10 cellular contexts compared by ENCODE assay signal in the genomic region with DNA sequence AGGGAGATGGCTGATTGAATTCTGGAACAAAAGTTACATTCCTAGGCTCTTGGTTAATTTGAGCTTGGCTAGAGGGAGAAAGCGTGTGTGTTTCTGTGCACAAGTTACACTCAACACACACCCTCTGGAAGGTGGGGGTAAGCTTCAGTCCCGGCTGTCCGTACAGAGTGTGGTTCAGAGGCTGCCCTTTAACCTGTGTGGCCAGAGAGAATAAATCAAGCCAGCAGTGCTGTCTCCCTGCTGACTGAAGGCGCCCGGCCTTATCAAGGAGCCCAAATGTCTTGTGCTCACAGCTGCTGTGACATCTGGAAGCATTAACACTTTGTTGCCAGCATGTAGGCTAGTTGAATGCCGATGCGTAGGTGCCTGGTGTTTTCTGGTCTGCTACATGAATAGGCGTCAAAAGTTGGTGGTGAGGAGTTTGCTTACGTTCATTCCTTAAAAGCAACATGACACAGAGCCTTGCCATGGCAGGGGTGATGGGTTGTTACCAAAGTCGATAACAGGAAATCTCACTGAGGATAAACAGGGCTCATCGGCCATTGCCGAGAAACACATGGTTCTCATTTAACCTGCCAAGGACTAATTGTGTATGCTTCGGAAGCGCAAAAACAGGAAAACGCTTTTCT.
DNase-seq lines count a peak whose midpoint lies in the region; TF ChIP-seq lines count a peak whose summit lies in the region.
"Had no signal": no experiment of that assay in that cellular context is flagged by ENCODE, and none has a peak within 500 bp of the region (broad histone marks: within the 10 kb centered on the region; RNA-seq: fewer than 3 reads in every experiment).

No MANE protein-coding gene starts in this region.

- CTCF ChIA-PET in A673 (lab: Charles Lee): no interaction called here

- TF ChIP-seq CTCF in fibroblast of mammary gland (conservative IDR thresholded peaks at IDR 0.05; ENCODE audit: control insufficient read depth, insufficient read depth, low read depth, low read length) (no peak), testis (IDR thresholded peaks at IDR 0.05) (no peak), A673 (conservative IDR thresholded peaks at IDR 0.05; ENCODE audit: low read depth, low read length) (no peak)

- no peak overlapping the region for H3K27ac ChIP-seq in SJCRH30
- peak overlapping the region; percentile 67 for H3K27ac ChIP-seq in mesodermal cell (ENCODE audit: low read depth, low read length, severe bottlenecking)
- H3K27ac ChIP-seq in testis: peak overlapping the region; percentile 65 to 88
- H3K27ac ChIP-seq in A673 (ENCODE audit: low read depth, low read length, poor library complexity, severe bottlenecking): no peak overlapping the region
- H3K27ac ChIP-seq: neutrophil had no signal

- 53 to 69% methylated on average over 11 to 13 of the region's 15 CpGs for WGBS in mesodermal cell (ENCODE audit: insufficient coverage in 2 of 2), 2 experiments
- 32 to 36% methylated on average over 14 to 15 of the region's 15 CpGs for WGBS in testis, 2 donors

- H3K4me1 ChIP-seq in SJCRH30 (peaks cover 20% of the 10 kb centered on the region), mesodermal cell (ENCODE audit: control insufficient read depth, insufficient read depth, low read length, poor library complexity, severe bottlenecking) (peaks cover 16% of the 10 kb centered on the region), testis (peaks cover 59% of the 10 kb centered on the region), A673 (ENCODE audit: insufficient read depth, low read length, poor library complexity, severe bottlenecking) (no peaks in the 10 kb centered on the region)

- no peaks in the 10 kb centered on the region for H3K9me3 ChIP-seq in SJCRH30 (replicated peaks)
- no peaks in the 10 kb centered on the region for H3K9me3 ChIP-seq in mesodermal cell (ENCODE audit: control insufficient read depth, low read length)
- no peaks in the 10 kb centered on the region for H3K9me3 ChIP-seq in testis
- no peaks in the 10 kb centered on the region for H3K9me3 ChIP-seq in A673 (ENCODE audit: low read depth, low read length, poor library complexity, severe bottlenecking)
- H3K9me3 ChIP-seq: neutrophil had no signal

- no peak for TF ChIP-seq POLR2A in testis (IDR thresholded peaks at IDR 0.05)

- DNase-seq in SJCRH30 (peak in 1 of 2 experiments; percentile 39), fibroblast of mammary gland (ENCODE audit: low read depth) (peak; percentile 75), testis (peak; percentile 77), A673 (ENCODE audit: low spot score) (no peak), NCI-H1092 (lab: John Stamatoyannopoulos, UW) (no peak), cerebellum (ENCODE audit: low spot score) (no peak), retina (no peak)
- DNase-seq: activated CD4-positive, alpha-beta memory T cell treated with anti-CD3 and anti-CD28 coated beads, Interleukin-2, amount 10 ng/mL, durations not matched to agents 7 days and 5 days had no signal

- POLR2A ChIA-PET in A673 (lab: Charles Lee; ENCODE audit: low non-redundant PET): no interaction called here

- BruUV-seq in A673 (replicated peaks; lab: Mats Ljungman, UMichigan): no TSS peak

- H3K36me3 ChIP-seq in SJCRH30 (no peaks in the 10 kb centered on the region), mesodermal cell (ENCODE audit: control insufficient read depth, insufficient read depth, low read length) (no peaks in the 10 kb centered on the region), testis (ENCODE audit: low read depth, missing control alignments) (no peaks in the 10 kb centered on the region), A673 (ENCODE audit: insufficient read depth, low read length, poor library complexity, severe bottlenecking) (no peaks in the 10 kb centered on the region)

- H3K27me3 ChIP-seq in SJCRH30: no peaks in the 10 kb centered on the region
- H3K27me3 ChIP-seq in testis: no peaks in the 10 kb centered on the region
- H3K27me3 ChIP-seq in A673 (replicated peaks; ENCODE audit: insufficient read depth, low read depth, low read length, poor library complexity): no peaks in the 10 kb centered on the region
- H3K27me3 ChIP-seq: neutrophil had no signal

- intact Hi-C loops in testis (cut with DNase I; ENCODE audit: low total_unique reads): no loop called here
- intact Hi-C loops in A673 (cut with micrococcal nuclease; ENCODE audit: unreplicated experiment): no loop called here

- H3K4me3 ChIP-seq in SJCRH30 (peak overlapping the region; percentile 26), fibroblast of mammary gland (ENCODE audit: control insufficient read depth, low read depth, low read length) (no peak overlapping the region), mesodermal cell (ENCODE audit: extremely low read depth, insufficient read depth, low read length, poor library complexity, severe bottlenecking) (no peak overlapping the region), testis (no peak overlapping the region), A673 (ENCODE audit: low read depth, low read length, poor library complexity, severe bottlenecking) (no peak overlapping the region)

Comparison
In these comparisons a context has a peak if more than half of its experiments do, and no peak if none do; other contexts are left out.
1. DNase-seq: peak in fibroblast of mammary gland (single experiment) and testis (single experiment); none in A673 (single experiment), NCI-H1092 (single experiment), cerebellum (single experiment) and retina (single experiment).
2. H3K27ac ChIP-seq: peak in mesodermal cell (single experiment) and testis (2 of 2); none in SJCRH30 (single experiment) and A673 (single experiment).